ENCODE assay signal across 8 cellular contexts in the genomic region with DNA sequence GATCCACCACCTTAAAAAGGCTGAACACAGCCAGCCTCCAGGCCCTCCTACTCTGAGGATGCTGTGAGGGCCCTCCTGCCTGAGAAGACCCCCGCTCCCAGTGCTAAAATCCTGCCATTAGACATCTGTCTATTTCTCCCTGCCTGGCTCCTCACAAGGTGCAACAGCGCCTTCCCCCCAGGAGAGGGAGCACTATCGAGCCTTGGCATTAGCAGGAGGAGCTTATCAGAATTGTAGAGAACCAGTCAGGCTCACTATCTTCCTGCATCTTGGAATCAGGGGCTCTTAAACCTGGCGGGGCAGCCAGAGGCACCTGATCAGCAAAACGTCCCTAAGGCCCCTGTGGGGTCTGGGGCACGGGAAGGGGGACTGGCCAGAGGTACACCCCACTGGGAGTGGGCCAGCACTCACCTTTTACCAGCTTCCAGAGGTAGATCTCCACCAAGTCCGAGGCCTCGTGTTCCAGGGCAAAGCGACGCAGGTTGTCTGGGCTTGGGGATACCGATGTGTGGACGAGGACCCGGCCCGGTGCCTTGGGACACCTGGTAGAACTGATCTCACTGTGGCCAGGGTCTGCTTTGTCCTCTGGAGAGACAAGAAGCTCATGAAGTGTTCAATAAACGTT. TPM values are rescaled to one million over a fixed set of nuclear protein-coding genes. Genes with fewer than 3 reads are reported as not detected.
A peak's percentile ranks its signal among the peaks of the same experiment; 100 is the strongest.
DNase-seq lines count a peak whose midpoint lies in the region; ATAC-seq and TF ChIP-seq lines count a peak whose summit lies in the region.

No MANE protein-coding gene starts in this region.

- no peaks in the 10 kb centered on the region for H3K9me3 ChIP-seq in right lobe of liver

- H3K4me1 ChIP-seq in right lobe of liver: peaks cover 0 to 8% (median 0%) of the 10 kb centered on the region in 4 donors

- DNase-seq in COLO829 (ENCODE audit: low spot score): peak; percentile 80
- peak; percentile 84 for DNase-seq in HEK293T (ENCODE audit: extremely low spot score)
- DNase-seq in NCI-H460 (ENCODE audit: extremely low read depth, low read depth): peak; percentile 60
- peak; percentile 74 for DNase-seq in activated CD4-positive, alpha-beta T cell treated with anti-CD3 and anti-CD28 coated beads for 48 hours
- DNase-seq in choroid plexus epithelial cell (ENCODE audit: low read depth): peak; percentile 84
- peak; percentile 51 to 69 (median 67) for DNase-seq in right lobe of liver
- peak; percentile 5 for DNase-seq in stimulated activated CD8-positive, alpha-beta memory T cell treated with anti-CD3 and anti-CD28 coated beads, Interleukin-12 subunit alpha, Interleukin-12 subunit beta, amount 100 ng/mL, for 4 hours (ENCODE audit: low read depth)

- no peak overlapping the region for H3K27ac ChIP-seq in right lobe of liver

- H3K4me3 ChIP-seq in choroid plexus epithelial cell (ENCODE audit: low read depth, low read length) (no peak overlapping the region), right lobe of liver (no peak overlapping the region)

- no peaks in the 10 kb centered on the region for H3K36me3 ChIP-seq in right lobe of liver

- peak; percentile 97 for TF ChIP-seq CTCF in choroid plexus epithelial cell (conservative IDR thresholded peaks at IDR 0.05; ENCODE audit: low read depth, low read length)
- TF ChIP-seq CTCF in right lobe of liver (IDR thresholded peaks at IDR 0.05): peak; percentile 77 to 95 (median 92)

- no peak for TF ChIP-seq POLR2A in right lobe of liver (IDR thresholded peaks at IDR 0.05)

- POLR2A ChIA-PET in HEK293T (lab: Yijun Ruan, JAX): interaction anchor here (0.7 to 0.9 kb wide), 2 partner anchors 8 to 46 kb away, joined by 3 read pairs; partner anchors contain the start of gene RNF169

- WGBS in right lobe of liver (ENCODE audit: insufficient coverage, low coverage, low lambda C conversion rate, missing lambda C conversion rate): 51% methylated on average over 10 of the region's 15 CpGs

- ATAC-seq in right lobe of liver (peak; percentile 63 to 82 (median 75)), HG03565 (IDR thresholded peaks at IDR 0.05; ENCODE audit: unreplicated experiment) (no peak)

- H3K27me3 ChIP-seq in right lobe of liver: no peaks in the 10 kb centered on the region

- intact Hi-C loops in right lobe of liver (cut with DNase I): no loop called here

- CTCF ChIA-PET in HEK293T (lab: Yijun Ruan, JAX): interaction anchor here (0.6 to 2.8 kb wide), 19 partner anchors 8 to 253 kb away, joined by 3 to 30 read pairs (median 4); no protein-coding TSS in a partner anchor

TF ChIP-seq in HEK293T, 16 proteins besides CTCF, POLR2A, EP300 and RAD21:
- no peak for TF ChIP-seq HDGF (IDR thresholded peaks at IDR 0.05; ENCODE audit: borderline replicate concordance)
- TF ChIP-seq SP1 (IDR thresholded peaks at IDR 0.05): no peak
- TF ChIP-seq ELF4 (IDR thresholded peaks at IDR 0.05): no peak
- TF ChIP-seq CTBP1 (IDR thresholded peaks at IDR 0.05; ENCODE audit: borderline replicate concordance): no peak
- no peak for TF ChIP-seq NFRKB (IDR thresholded peaks at IDR 0.05)
- no peak for TF ChIP-seq ARNT (IDR thresholded peaks at IDR 0.05)
- TF ChIP-seq L3MBTL2 (conservative IDR thresholded peaks at IDR 0.05): no peak
- TF ChIP-seq, protein P1, sequence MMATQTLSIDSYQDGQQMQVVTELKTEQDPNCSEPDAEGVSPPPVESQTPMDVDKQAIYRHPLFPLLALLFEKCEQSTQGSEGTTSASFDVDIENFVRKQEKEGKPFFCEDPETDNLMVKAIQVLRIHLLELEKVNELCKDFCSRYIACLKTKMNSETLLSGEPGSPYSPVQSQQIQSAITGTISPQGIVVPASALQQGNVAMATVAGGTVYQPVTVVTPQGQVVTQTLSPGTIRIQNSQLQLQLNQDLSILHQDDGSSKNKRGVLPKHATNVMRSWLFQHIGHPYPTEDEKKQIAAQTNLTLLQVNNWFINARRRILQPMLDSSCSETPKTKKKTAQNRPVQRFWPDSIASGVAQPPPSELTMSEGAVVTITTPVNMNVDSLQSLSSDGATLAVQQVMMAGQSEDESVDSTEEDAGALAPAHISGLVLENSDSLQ (IDR thresholded peaks at IDR 0.05): no peak
- TF ChIP-seq SUZ12 (IDR thresholded peaks at IDR 0.05): no peak
- no peak for TF ChIP-seq FOXK2 (IDR thresholded peaks at IDR 0.05)
- no peak for TF ChIP-seq LEF1 (IDR thresholded peaks at IDR 0.05; ENCODE audit: borderline replicate concordance)

RNA-seq across cellular contexts. Expression of gene CHRDL2, which starts 28.7 kb away (rescaled TPM):
- total RNA-seq in NCI-H460 (2014; rRNA removed; shearing (Covaris generic)): not detected in 2 replicates
- polyA plus RNA-seq in NCI-H460 (2014; cell fraction: nucleus; rRNA removed): not detected in 2 replicates
- total RNA-seq in right lobe of liver: 10 to 100 TPM in 5 of 6 experiments, 1 to 10 TPM in 1; 2.9 to 41.4 (median 23.9) TPM

RNA-seq across cellular contexts. Expression of gene RNF169, which starts 46.2 kb away (rescaled TPM):
- 11.1 and 12.3 TPM in 2 replicates for total RNA-seq in NCI-H460 (2014; rRNA removed; shearing (Covaris generic))
- polyA plus RNA-seq in NCI-H460 (2014; cell fraction: nucleus; rRNA removed): 12.0 and 17.5 TPM in 2 replicates
- total RNA-seq in right lobe of liver: 1 to 10 TPM; 4.7 to 7.7 (median 6.8) TPM

Comparison
In these comparisons a context has a peak if more than half of its experiments do, and no peak if none do; other contexts are left out.
1. DNase-seq: peak in every context shown above with its lines; median percentile 84 in HEK293T; 84 in choroid plexus epithelial cell; 80 in COLO829; 74 in activated CD4-positive, alpha-beta T cell treated with anti-CD3 and anti-CD28 coated beads for 48 hours; 67 in right lobe of liver; 60 in NCI-H460; 5 in stimulated activated CD8-positive, alpha-beta memory T cell treated with anti-CD3 and anti-CD28 coated beads, Interleukin-12 subunit alpha, Interleukin-12 subunit beta, amount 100 ng/mL, for 4 hours.